16 cellular contexts compared by ENCODE assay signal in the genomic region with DNA sequence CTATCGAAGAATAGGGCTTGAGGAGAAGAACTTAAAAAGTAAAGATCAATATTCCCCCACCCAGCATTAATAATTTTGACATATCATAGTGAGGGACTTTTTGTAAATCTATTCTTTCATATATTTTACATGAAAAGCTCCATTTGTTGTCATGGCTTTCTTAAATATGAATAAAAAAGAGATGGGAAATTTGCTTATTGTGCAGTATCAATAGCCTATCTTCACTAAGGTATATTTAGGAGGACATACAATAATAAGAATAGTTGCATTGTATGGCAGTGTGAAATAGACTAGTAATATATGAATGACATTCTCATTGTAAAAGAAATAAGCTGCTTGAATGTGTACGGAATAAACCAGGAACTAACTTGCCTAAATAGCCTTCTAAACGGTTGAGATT.
"Had no signal": no experiment of that assay in that cellular context is flagged by ENCODE, and none has a peak within 500 bp of the region (broad histone marks: within the 10 kb centered on the region; RNA-seq: fewer than 3 reads in every experiment).

No MANE protein-coding gene starts in this region.

- H3K27me3 Mint-ChIP-seq: activated naive CD8-positive, alpha-beta T cell treated with anti-CD3 and anti-CD28 coated beads for 36 hours; central memory CD8-positive, alpha-beta T cell had no signal

- DNase-seq: activated naive CD8-positive, alpha-beta T cell treated with anti-CD3 and anti-CD28 coated beads for 36 hours; amygdala; body of pancreas; effector CD4-positive, alpha-beta T cell; esophagus squamous epithelium; left colon; ovary; stimulated activated CD4-positive, alpha-beta T cell treated with anti-CD3 and anti-CD28 coated beads, Interleukin-12 subunit alpha, Interleukin-12 subunit beta, amount 100 ng/mL, for 4 hours; stimulated activated CD4-positive, alpha-beta T cell treated with anti-CD3 and anti-CD28 coated beads, Interleukin-2, amount 100 ng/mL, for 24 hours had no signal

- H3K4me3 ChIP-seq: body of pancreas, coronary artery, lung, ovary had no signal

- H3K4me3 Mint-ChIP-seq: activated naive CD8-positive, alpha-beta T cell treated with anti-CD3 and anti-CD28 coated beads for 36 hours; activated T-helper 1 cell treated with anti-CD3 and anti-CD28 coated beads, Interleukin-12 subunit alpha, Interleukin-12 subunit beta, Interleukin-2, Interleukin-4 antibody, amounts not matched to agents 30 ng/mL and 10 ng/mL and 1 ng/mL, durations not matched to agents 14 hours and 24 hours and 36 hours; central memory CD8-positive, alpha-beta T cell; neural crest cell; stimulated activated effector memory CD8-positive, alpha-beta T cell treated with anti-CD3 and anti-CD28 coated beads, Interleukin-12 subunit alpha, Interleukin-12 subunit beta, amount 100 ng/mL, for 72 hours had no signal

- H3K36me3 ChIP-seq: esophagus squamous epithelium, ovary had no signal

- FAIRE-seq: TTC549 had no signal

- H3K27ac ChIP-seq: body of pancreas, coronary artery, ovary had no signal

- ATAC-seq: body of pancreas; stimulated activated effector memory CD8-positive, alpha-beta T cell treated with anti-CD3 and anti-CD28 coated beads, Interleukin-12 subunit alpha, Interleukin-12 subunit beta, amount 100 ng/mL, for 72 hours had no signal

- H3K9me3 Mint-ChIP-seq: activated naive CD8-positive, alpha-beta T cell treated with anti-CD3 and anti-CD28 coated beads for 36 hours; activated T-helper 1 cell treated with anti-CD3 and anti-CD28 coated beads, Interleukin-12 subunit alpha, Interleukin-12 subunit beta, Interleukin-2, Interleukin-4 antibody, amounts not matched to agents 30 ng/mL and 10 ng/mL and 1 ng/mL, durations not matched to agents 14 hours and 24 hours and 36 hours; central memory CD8-positive, alpha-beta T cell; neural crest cell; stimulated activated effector memory CD8-positive, alpha-beta T cell treated with anti-CD3 and anti-CD28 coated beads, Interleukin-12 subunit alpha, Interleukin-12 subunit beta, amount 100 ng/mL, for 72 hours had no signal

- H3K9me3 ChIP-seq: body of pancreas, esophagus squamous epithelium, ovary had no signal

- H3K27me3 ChIP-seq: body of pancreas, esophagus squamous epithelium, ovary had no signal

- H3K27ac Mint-ChIP-seq: activated naive CD8-positive, alpha-beta T cell treated with anti-CD3 and anti-CD28 coated beads for 36 hours; activated T-helper 1 cell treated with anti-CD3 and anti-CD28 coated beads, Interleukin-12 subunit alpha, Interleukin-12 subunit beta, Interleukin-2, Interleukin-4 antibody, amounts not matched to agents 30 ng/mL and 10 ng/mL and 1 ng/mL, durations not matched to agents 14 hours and 24 hours and 36 hours; stimulated activated effector memory CD8-positive, alpha-beta T cell treated with anti-CD3 and anti-CD28 coated beads, Interleukin-12 subunit alpha, Interleukin-12 subunit beta, amount 100 ng/mL, for 72 hours had no signal
